ENCODE assay signal across 1 cellular context in genomic region chr22:21967693-21968271, GRCh38.
A peak's percentile ranks its signal among the peaks of the same experiment; 100 is the strongest.
TF ChIP-seq lines count a peak whose summit lies in the region.

No MANE protein-coding gene starts in this region.

TF ChIP-seq in K562, 482 proteins besides CTCF, POLR2A, EP300 and RAD21 (continued from another document and continues in another):
- TF ChIP-seq SMARCE1 (IDR thresholded peaks at IDR 0.05) (no peak), HDAC6 (IDR thresholded peaks at IDR 0.05; ENCODE audit: low read depth, low read length) (no peak), NR2F6 (CRISPR knock-in tag; IDR thresholded peaks at IDR 0.05) (no peak), ZC3H4 (CRISPR knock-in tag; IDR thresholded peaks at IDR 0.05; ENCODE audit: borderline replicate concordance) (peak; percentile 88; the same call in 1 of the 2 replicates), ZNF395 (CRISPR knock-in tag; IDR thresholded peaks at IDR 0.05) (no peak; the same call in 1 of the 2 replicates), ZBTB5 (IDR thresholded peaks at IDR 0.05) (no peak), ASH1L (IDR thresholded peaks at IDR 0.05; ENCODE audit: borderline replicate concordance, low read depth, partially characterized antibody) (no peak), VEZF1 (CRISPR knock-in tag; IDR thresholded peaks at IDR 0.05) (no peak), CBFA2T3 (IDR thresholded peaks at IDR 0.05) (no peak), ZNF592 (IDR thresholded peaks at IDR 0.05) (no peak), PKNOX1 (IDR thresholded peaks at IDR 0.05) (no peak), ZNF699 (CRISPR knock-in tag; IDR thresholded peaks at IDR 0.05; ENCODE audit: insufficient replicate concordance) (no peak), SNAPC5 (CRISPR knock-in tag; IDR thresholded peaks at IDR 0.05) (no peak), POLR2H (tag; IDR thresholded peaks at IDR 0.05; ENCODE audit: low read depth) (no peak), STAG1 (CRISPR knock-in tag; IDR thresholded peaks at IDR 0.05; ENCODE audit: borderline replicate concordance) (peak; percentile 29; the same call in 1 of the 2 replicates), ARNT (IDR thresholded peaks at IDR 0.05) (no peak), MNT (conservative IDR thresholded peaks at IDR 0.05) (no peak), ZNF77 (CRISPR knock-in tag; IDR thresholded peaks at IDR 0.05) (peak; percentile 9; the same call in 1 of the 2 replicates), ZNF695 (CRISPR knock-in tag; IDR thresholded peaks at IDR 0.05) (no peak), SPI1 (IDR thresholded peaks at IDR 0.05; ENCODE audit: borderline replicate concordance, low read depth, low read length) (no peak), SMARCA4 (IDR thresholded peaks at IDR 0.05) (no peak), NFE2 (IDR thresholded peaks at IDR 0.05; ENCODE audit: low read depth) (no peak), ZNF408 (CRISPR knock-in tag; IDR thresholded peaks at IDR 0.05; ENCODE audit: low read depth) (0 out of 2 replicates have a peak, but pooled peaks have one; percentile 13), GABPB1 (CRISPR knock-in tag; IDR thresholded peaks at IDR 0.05) (no peak), HCFC1 (IDR thresholded peaks at IDR 0.05; ENCODE audit: low read depth, low read length) (no peak), SP2 (IDR thresholded peaks at IDR 0.05; ENCODE audit: extremely low read depth, low read depth, low read length, poor library complexity, severe bottlenecking) (peak; percentile 4), XRCC3 (IDR thresholded peaks at IDR 0.05) (no peak), SOX6 (IDR thresholded peaks at IDR 0.05) (no peak), WHSC1 (IDR thresholded peaks at IDR 0.05; ENCODE audit: low read length) (peak; percentile 35), ZNF507 (tag; conservative IDR thresholded peaks at IDR 0.05) (no peak), ZNF239 (CRISPR knock-in tag; IDR thresholded peaks at IDR 0.05) (no peak), HIVEP1 (CRISPR knock-in tag; IDR thresholded peaks at IDR 0.05) (no peak), PTBP1 (IDR thresholded peaks at IDR 0.05; ENCODE audit: low read depth, low read length) (no peak), ZNF197 (CRISPR knock-in tag; IDR thresholded peaks at IDR 0.05; ENCODE audit: low read depth) (no peak), MCM7 (IDR thresholded peaks at IDR 0.05) (no peak), HSF4 (CRISPR knock-in tag; IDR thresholded peaks at IDR 0.05; ENCODE audit: borderline replicate concordance) (no peak), ZBTB17 (CRISPR knock-in tag; IDR thresholded peaks at IDR 0.05) (0 out of 2 replicates have a peak, but pooled peaks have one; percentile 23), TAF15 (IDR thresholded peaks at IDR 0.05; ENCODE audit: low read depth, low read length) (0 out of 2 replicates have a peak, but pooled peaks have one; percentile 81), TGIF2 (CRISPR knock-in tag; IDR thresholded peaks at IDR 0.05) (no peak), HDAC3 (IDR thresholded peaks at IDR 0.05; ENCODE audit: borderline replicate concordance, partially characterized antibody) (no peak), C11orf30 (IDR thresholded peaks at IDR 0.05; ENCODE audit: low read depth) (no peak), RBM17 (IDR thresholded peaks at IDR 0.05; ENCODE audit: borderline replicate concordance, low read depth, low read length) (no peak), PHF20 (IDR thresholded peaks at IDR 0.05; ENCODE audit: partially characterized antibody) (no peak), FOXJ2 (tag; IDR thresholded peaks at IDR 0.05) (no peak), HES1 (IDR thresholded peaks at IDR 0.05; ENCODE audit: low read depth) (no peak), POLR2B (IDR thresholded peaks at IDR 0.05; ENCODE audit: low read depth, partially characterized antibody) (peak; percentile 47), PURB (CRISPR knock-in tag; IDR thresholded peaks at IDR 0.05; ENCODE audit: low read depth) (peak; percentile 82; the same call in 1 of the 2 replicates), ZNF444 (CRISPR knock-in tag; IDR thresholded peaks at IDR 0.05) (no peak), ATF7 (IDR thresholded peaks at IDR 0.05) (no peak), TAF9B (IDR thresholded peaks at IDR 0.05; ENCODE audit: partially characterized antibody) (no peak), THRB (CRISPR knock-in tag; conservative IDR thresholded peaks at IDR 0.05) (no peak; the same call in 1 of the 2 replicates), PRMT5 (CRISPR knock-in tag; IDR thresholded peaks at IDR 0.05) (no peak), KDM5B (IDR thresholded peaks at IDR 0.05; ENCODE audit: insufficient replicate concordance, low read depth, low read length) (no peak), HNRNPH1 (optimal IDR thresholded peaks at IDR 0.05; ENCODE audit: low read depth, low read length) (no peak), RB1 (IDR thresholded peaks at IDR 0.05; ENCODE audit: low read depth) (no peak), USF2 (CRISPR knock-in tag; IDR thresholded peaks at IDR 0.05) (no peak), MAX (CRISPR knock-in tag; IDR thresholded peaks at IDR 0.05) (peak; percentile 49)
